Comparison of ENCODE assay signal across 14 cellular contexts in genomic region chrX:120419465-120419864, GRCh38. TPM values are rescaled to one million over a fixed set of nuclear protein-coding genes. Genes with fewer than 3 reads are reported as not detected.
DNase-seq lines count a peak whose midpoint lies in the region; ATAC-seq lines count a peak whose summit lies in the region.
"Had no signal": no experiment of that assay in that cellular context is flagged by ENCODE, and none has a peak within 500 bp of the region (broad histone marks: within the 10 kb centered on the region; RNA-seq: fewer than 3 reads in every experiment).

No MANE protein-coding gene starts in this region.

- H3K27ac Mint-ChIP-seq in activated CD4-positive, alpha-beta memory T cell treated with anti-CD3 and anti-CD28 coated beads for 36 hours, result peak overlapping the region; percentile 74
- H3K27ac Mint-ChIP-seq: endodermal cell had no signal

- H3K27me3 ChIP-seq in BLaER1 treated with 17β-estradiol and CSF1 and Interleukin-3, amounts not matched to agents 10 nM and 100 nM, result no peaks in the 10 kb centered on the region

- POLR2A ChIA-PET in activated CD4-positive, alpha-beta memory T cell treated with anti-CD3 and anti-CD28 coated beads for 36 hours (lab: Charles Lee), result no interaction called here

- no peak overlapping the region for H3K4me3 Mint-ChIP-seq in activated CD4-positive, alpha-beta memory T cell treated with anti-CD3 and anti-CD28 coated beads for 36 hours
- H3K4me3 Mint-ChIP-seq: endodermal cell had no signal

- peaks cover 0 to 7% (median 4%) of the 10 kb centered on the region in 11 experiments; a peak in 6 of 22 replicates for H3K9me3 ChIP-seq in BLaER1 treated with 17β-estradiol and CSF1 and Interleukin-3, amounts not matched to agents 10 nM and 100 nM (replicated peaks in 1 of 11)

- no peaks in the 10 kb centered on the region for H3K36me3 Mint-ChIP-seq in activated CD4-positive, alpha-beta memory T cell treated with anti-CD3 and anti-CD28 coated beads for 36 hours

- no peaks in the 10 kb centered on the region for H4K20me1 ChIP-seq in BLaER1 treated with 17β-estradiol and CSF1 and Interleukin-3, amounts not matched to agents 10 nM and 100 nM

- peak; percentile 21 for DNase-seq in activated CD4-positive, alpha-beta memory T cell treated with anti-CD3 and anti-CD28 coated beads for 36 hours
- DNase-seq in middle frontal gyrus (ENCODE audit: extremely low spot score, low spot score) (no peak), nucleus accumbens (lab: John Stamatoyannopoulos, UW) (no peak), DMS79 (lab: John Stamatoyannopoulos, UW) (no peak)
- DNase-seq: endodermal cell, HCEC 1CT, NCI-H1930, retina had no signal

- H3K4me1 ChIP-seq in BLaER1 treated with 17β-estradiol and CSF1 and Interleukin-3, amounts not matched to agents 10 nM and 100 nM, result peaks cover 0 to 10% (median 8%) of the 10 kb centered on the region in 10 experiments; a peak in 10 of 20 replicates

- H3K36me3 ChIP-seq in BLaER1 treated with 17β-estradiol and CSF1 and Interleukin-3, amounts not matched to agents 10 nM and 100 nM, result no peaks in the 10 kb centered on the region

- no peak overlapping the region for H3K4me3 ChIP-seq in BLaER1 treated with 17β-estradiol and CSF1 and Interleukin-3, amounts not matched to agents 10 nM and 100 nM

- CTCF ChIA-PET in activated CD4-positive, alpha-beta memory T cell treated with anti-CD3 and anti-CD28 coated beads for 36 hours (lab: Charles Lee), result no interaction called here

- no peak overlapping the region for H3K27ac ChIP-seq in BLaER1 treated with 17β-estradiol and CSF1 and Interleukin-3, amounts not matched to agents 10 nM and 100 nM
- H3K27ac ChIP-seq: RWPE1 had no signal

- H3K4me1 Mint-ChIP-seq in activated CD4-positive, alpha-beta memory T cell treated with anti-CD3 and anti-CD28 coated beads for 36 hours (ENCODE audit: low read depth), result peaks cover 11% of the 10 kb centered on the region
- H3K4me1 Mint-ChIP-seq: endodermal cell had no signal

- peak overlapping the region in 7 of 11 experiments; percentile 9 to 40 (median 25); a peak in 8 of 22 replicates for H3K4me2 ChIP-seq in BLaER1 treated with 17β-estradiol and CSF1 and Interleukin-3, amounts not matched to agents 10 nM and 100 nM

- H3K9me3 Mint-ChIP-seq in activated CD4-positive, alpha-beta memory T cell treated with anti-CD3 and anti-CD28 coated beads for 36 hours, result no peaks in the 10 kb centered on the region

- intact Hi-C loops in activated CD4-positive, alpha-beta memory T cell treated with anti-CD3 and anti-CD28 coated beads for 36 hours (cut with micrococcal nuclease), result no loop called here

- peak; percentile 64 for ATAC-seq in GM18907 (IDR thresholded peaks at IDR 0.05; ENCODE audit: unreplicated experiment)
- ATAC-seq in HG02973 (IDR thresholded peaks at IDR 0.05; ENCODE audit: unreplicated experiment), result peak; percentile 54
- no peak for ATAC-seq in GM19397 (IDR thresholded peaks at IDR 0.05; ENCODE audit: unreplicated experiment)

- H3K9ac ChIP-seq in BLaER1 treated with 17β-estradiol and CSF1 and Interleukin-3, amounts not matched to agents 10 nM and 100 nM, result no peak overlapping the region

- H3K27me3 Mint-ChIP-seq in activated CD4-positive, alpha-beta memory T cell treated with anti-CD3 and anti-CD28 coated beads for 36 hours, result no peaks in the 10 kb centered on the region

RNA-seq across cellular contexts. Expression of gene LAMP2, which starts 49.6 kb away (rescaled TPM):
- 10 to 100 TPM; 38.5 to 38.7 TPM for total RNA-seq in activated CD4-positive, alpha-beta memory T cell treated with anti-CD3 and anti-CD28 coated beads for 36 hours

RNA-seq across cellular contexts. Expression of gene ATP1B4, which starts 57.6 kb away (rescaled TPM):
- total RNA-seq in activated CD4-positive, alpha-beta memory T cell treated with anti-CD3 and anti-CD28 coated beads for 36 hours, result not detected
- total RNA-seq: endodermal cell, HT-29 had no signal
